ENCODE assay signal across 1 cellular context in genomic region chr9:128115187-128116103, GRCh38.
TF ChIP-seq lines count a peak whose summit lies in the region.

No MANE protein-coding gene starts in this region.

TF ChIP-seq in HepG2, 621 proteins besides CTCF, POLR2A, EP300 and RAD21 (continued from another document and continues in another):
- TF ChIP-seq ZNF280B (CRISPR knock-in tag; IDR thresholded peaks at IDR 0.05; ENCODE audit: borderline replicate concordance) (no peak), ISL2 (CRISPR knock-in tag; IDR thresholded peaks at IDR 0.05) (peak; percentile 84), PAF1 (CRISPR knock-in tag; IDR thresholded peaks at IDR 0.05) (no peak), RCOR2 (CRISPR knock-in tag; IDR thresholded peaks at IDR 0.05) (peak; percentile 91), PREB (CRISPR knock-in tag; IDR thresholded peaks at IDR 0.05) (no peak), WIZ (CRISPR knock-in tag; IDR thresholded peaks at IDR 0.05) (no peak), ZNF33B (CRISPR knock-in tag; IDR thresholded peaks at IDR 0.05) (no peak), HNF1A (IDR thresholded peaks at IDR 0.05; ENCODE audit: low read depth) (no peak), HNF1A (CRISPR knock-in tag; IDR thresholded peaks at IDR 0.05; ENCODE audit: borderline replicate concordance) (peak; percentile 90), NBN (conservative IDR thresholded peaks at IDR 0.05) (no peak), ZNF337 (CRISPR knock-in tag; IDR thresholded peaks at IDR 0.05; ENCODE audit: borderline replicate concordance, low read depth) (no peak), GLMP (CRISPR knock-in tag; IDR thresholded peaks at IDR 0.05; ENCODE audit: borderline replicate concordance) (no peak), HMGA1 (CRISPR knock-in tag; conservative IDR thresholded peaks at IDR 0.05) (no peak), CBX5 (CRISPR knock-in tag; IDR thresholded peaks at IDR 0.05; ENCODE audit: borderline replicate concordance) (peak; percentile 79), CSRNP1 (CRISPR knock-in tag; IDR thresholded peaks at IDR 0.05) (peak; percentile 87), ZBTB10 (CRISPR knock-in tag; IDR thresholded peaks at IDR 0.05; ENCODE audit: borderline replicate concordance) (no peak; the same call in 1 of the 2 replicates), ZNF30 (CRISPR knock-in tag; IDR thresholded peaks at IDR 0.05) (no peak), MIER3 (CRISPR knock-in tag; IDR thresholded peaks at IDR 0.05; ENCODE audit: borderline replicate concordance) (peak; percentile 94), MEF2D (CRISPR knock-in tag; IDR thresholded peaks at IDR 0.05) (peak; percentile 96), NR2F1 (CRISPR knock-in tag; IDR thresholded peaks at IDR 0.05) (peak in 1 of 2 experiments; percentile 61; a peak in 1 of 4 replicates), ZNF432 (CRISPR knock-in tag; IDR thresholded peaks at IDR 0.05; ENCODE audit: borderline replicate concordance) (no peak), KAT8 (CRISPR knock-in tag; IDR thresholded peaks at IDR 0.05) (peak; percentile 88), SKI (IDR thresholded peaks at IDR 0.05; ENCODE audit: partially characterized antibody) (peak; percentile 43), ZNF761 (CRISPR knock-in tag; conservative IDR thresholded peaks at IDR 0.05) (0 out of 2 replicates have a peak, but pooled peaks have one; percentile 76), DMTF1 (CRISPR knock-in tag; IDR thresholded peaks at IDR 0.05) (peak; percentile 94; the same call in 1 of the 2 replicates), NFKB2 (CRISPR knock-in tag; IDR thresholded peaks at IDR 0.05; ENCODE audit: borderline replicate concordance) (peak; percentile 82; the same call in 1 of the 2 replicates), ZNF503 (CRISPR knock-in tag; IDR thresholded peaks at IDR 0.05) (peak; percentile 96), GATAD1 (CRISPR knock-in tag; IDR thresholded peaks at IDR 0.05) (peak; percentile 69), ZNF607 (CRISPR knock-in tag; IDR thresholded peaks at IDR 0.05; ENCODE audit: borderline replicate concordance) (peak; percentile 95; the same call in 1 of the 2 replicates), ZNF430 (CRISPR knock-in tag; IDR thresholded peaks at IDR 0.05) (peak; percentile 92), ZFP41 (CRISPR knock-in tag; IDR thresholded peaks at IDR 0.05; ENCODE audit: borderline replicate concordance) (peak; percentile 27; the same call in 1 of the 2 replicates), ZNF468 (CRISPR knock-in tag; IDR thresholded peaks at IDR 0.05) (no peak), TFDP2 (CRISPR knock-in tag; IDR thresholded peaks at IDR 0.05) (peak; percentile 83), TFAP4 (IDR thresholded peaks at IDR 0.05; ENCODE audit: borderline replicate concordance, low read depth) (peak; percentile 94; the same call in 1 of the 2 replicates), THRA (CRISPR knock-in tag; IDR thresholded peaks at IDR 0.05; ENCODE audit: borderline replicate concordance) (peak; percentile 48; the same call in 1 of the 2 replicates), RELA (CRISPR knock-in tag; IDR thresholded peaks at IDR 0.05) (no peak), SIN3B (IDR thresholded peaks at IDR 0.05; ENCODE audit: low read length) (no peak), ZNF282 (IDR thresholded peaks at IDR 0.05; ENCODE audit: partially characterized antibody) (no peak), FOXA1 (IDR thresholded peaks at IDR 0.05) (no peak), FOXA1 (CRISPR knock-in tag; IDR thresholded peaks at IDR 0.05) (peak; percentile 91), TBX2 (CRISPR knock-in tag; IDR thresholded peaks at IDR 0.05; ENCODE audit: borderline replicate concordance) (peak; percentile 100)
